27 cellular contexts compared by ENCODE assay signal in genomic region chr20:32741151-32741550, GRCh38.
"Had no signal": no experiment of that assay in that cellular context is flagged by ENCODE, and none has a peak within 500 bp of the region (broad histone marks: within the 10 kb centered on the region; RNA-seq: fewer than 3 reads in every experiment).

No MANE protein-coding gene starts in this region.

- H3K27ac ChIP-seq: esophagus muscularis mucosa, foreskin keratinocyte, left ventricle myocardium inferior, pancreas, prostate gland, sigmoid colon, stomach, thyroid gland, upper lobe of left lung had no signal

- H3K4me1 ChIP-seq: prostate gland had no signal

- H3K4me3 ChIP-seq: esophagus muscularis mucosa, mucosa of descending colon, pancreas, prostate gland, sigmoid colon, stomach, thyroid gland, upper lobe of left lung had no signal

- H3K27me3 ChIP-seq: esophagus muscularis mucosa, foreskin keratinocyte, pancreas, sigmoid colon, stomach, thyroid gland, upper lobe of left lung had no signal

- ATAC-seq: activated CD8-positive, alpha-beta T cell treated with anti-CD3 and anti-CD28 coated beads, Interleukin-2, amount 10 ng/mL, durations not matched to agents 7 days and 5 days; foreskin keratinocyte; pancreas; stimulated activated effector memory CD8-positive, alpha-beta T cell treated with anti-CD3 and anti-CD28 coated beads, Interleukin-12 subunit alpha, Interleukin-12 subunit beta, amount 100 ng/mL, for 72 hours had no signal

- H3K36me3 ChIP-seq: left ventricle myocardium inferior, pancreas, prostate gland, thyroid gland, upper lobe of left lung had no signal

- H3K9me3 ChIP-seq: esophagus muscularis mucosa, left ventricle myocardium inferior, mucosa of descending colon, pancreas, prostate gland, sigmoid colon, stomach, thyroid gland, upper lobe of left lung had no signal

- H3K9me3 Mint-ChIP-seq: activated naive CD4-positive, alpha-beta T cell treated with anti-CD3 and anti-CD28 coated beads, Interleukin-2, amount 10 ng/mL, durations not matched to agents 7 days and 5 days; central memory CD8-positive, alpha-beta T cell; neural crest cell; stimulated activated effector memory CD8-positive, alpha-beta T cell treated with anti-CD3 and anti-CD28 coated beads, Interleukin-12 subunit alpha, Interleukin-12 subunit beta, amount 100 ng/mL, for 72 hours; T-helper 1 cell treated with Interleukin-12 subunit alpha and Interleukin-12 subunit beta and Interleukin-4 antibody, amounts not matched to agents 30 μg/mL and 1 μg/mL, for 36 hours had no signal

- H3K36me3 Mint-ChIP-seq: stimulated activated effector memory CD8-positive, alpha-beta T cell treated with anti-CD3 and anti-CD28 coated beads, Interleukin-12 subunit alpha, Interleukin-12 subunit beta, amount 100 ng/mL, for 72 hours had no signal

- DNase-seq: activated CD4-positive, alpha-beta T cell treated with anti-CD3 and anti-CD28 coated beads for 1 hour; activated CD8-positive, alpha-beta T cell treated with anti-CD3 and anti-CD28 coated beads, Interleukin-2, amount 10 ng/mL, durations not matched to agents 7 days and 5 days; activated effector memory CD4-positive, alpha-beta T cell treated with anti-CD3 and anti-CD28 coated beads, Interleukin-2, amount 50 U/mL, for 16 hours; activated naive CD4-positive, alpha-beta T cell treated with anti-CD3 and anti-CD28 coated beads, Interleukin-2, amount 10 ng/mL, durations not matched to agents 7 days and 5 days; dermis blood vessel endothelial cell; effector CD4-positive, alpha-beta T cell; foreskin keratinocyte; islet precursor cell; left ventricle myocardium inferior; mucosa of descending colon; nucleus accumbens; pancreas; retina; sigmoid colon; small intestine; stimulated activated CD4-positive, alpha-beta T cell treated with anti-CD3 and anti-CD28 coated beads, Interleukin-4, amount 100 ng/mL, for 24 hours; stomach; thyroid gland; upper lobe of left lung had no signal

- FAIRE-seq: bronchial epithelial cell, colon, pancreas, small intestine had no signal

- H3K27ac Mint-ChIP-seq: T-helper 1 cell treated with Interleukin-12 subunit alpha and Interleukin-12 subunit beta and Interleukin-4 antibody, amounts not matched to agents 30 μg/mL and 1 μg/mL, for 36 hours had no signal

- H3K27me3 Mint-ChIP-seq: activated naive CD4-positive, alpha-beta T cell treated with anti-CD3 and anti-CD28 coated beads, Interleukin-2, amount 10 ng/mL, durations not matched to agents 7 days and 5 days; central memory CD8-positive, alpha-beta T cell had no signal
